ENCODE assay signal across 10 cellular contexts in the genomic region with DNA sequence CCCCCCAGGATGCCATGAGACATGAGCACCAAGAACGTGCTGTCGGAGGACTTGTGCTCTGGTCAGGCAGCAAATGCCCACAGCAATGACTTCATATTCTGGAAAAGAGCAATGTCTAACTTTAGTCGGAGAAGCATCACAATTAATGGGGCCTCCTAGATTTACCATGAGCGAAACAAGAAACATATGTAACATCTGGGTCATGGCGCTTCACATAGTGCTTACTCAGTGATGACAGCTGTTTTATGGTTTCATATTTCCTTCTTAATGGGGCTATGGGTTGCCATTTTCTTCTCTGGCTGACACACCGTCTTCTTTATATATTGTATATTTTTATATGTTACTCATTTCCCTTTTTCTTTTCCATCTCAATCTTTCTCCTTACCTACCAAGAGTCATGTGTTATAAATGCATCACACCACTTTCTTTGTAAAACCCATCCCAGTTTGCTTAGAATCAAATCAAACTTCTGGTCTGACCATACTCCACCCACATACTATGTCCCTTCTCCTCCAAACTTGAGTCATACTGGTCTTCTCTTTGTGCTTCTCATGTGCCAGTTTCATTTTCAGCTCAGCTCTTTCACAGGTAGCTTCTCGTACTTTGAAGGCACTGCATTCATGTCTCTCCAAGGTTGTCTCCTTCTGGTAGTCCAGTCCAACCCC. TPM values are rescaled to one million over a fixed set of nuclear protein-coding genes. Genes with fewer than 3 reads are reported as not detected.
DNase-seq lines count a peak whose midpoint lies in the region; ATAC-seq and TF ChIP-seq lines count a peak whose summit lies in the region.
"Had no signal": no experiment of that assay in that cellular context is flagged by ENCODE, and none has a peak within 500 bp of the region (broad histone marks: within the 10 kb centered on the region; RNA-seq: fewer than 3 reads in every experiment).

No MANE protein-coding gene starts in this region.

- peak overlapping the region in 4 of 6 donors; percentile 6 to 80 (median 52) for H3K27ac Mint-ChIP-seq in immature natural killer cell
- H3K27ac Mint-ChIP-seq in chondrocyte (ENCODE audit: unreplicated experiment) = no peak overlapping the region

- H3F3A ChIP-seq in PC-3 (ENCODE audit: low read length, unreplicated experiment) = no peaks in the 10 kb centered on the region

- no peaks in the 10 kb centered on the region for H3K36me3 ChIP-seq in PC-3 (ENCODE audit: low read depth, low read length)

- H3K9me3 ChIP-seq in PC-3 (ENCODE audit: low read length) = no peaks in the 10 kb centered on the region
- H3K9me3 ChIP-seq: lower lobe of right lung had no signal

- H3K4me3 Mint-ChIP-seq in immature natural killer cell (peak overlapping the region in 1 of 5 donors; percentile 62), chondrocyte (ENCODE audit: unreplicated experiment) (no peak overlapping the region)

- POLR2A ChIA-PET in PC-3 (lab: Charles Lee; ENCODE audit: unreplicated experiment) = no interaction called here

- no peak overlapping the region for H3K4me2 ChIP-seq in PC-3 (ENCODE audit: low read length)

- ATAC-seq in GM18873 (IDR thresholded peaks at IDR 0.05; ENCODE audit: low FRiP score, unreplicated experiment) = peak; percentile 84
- ATAC-seq in GM21717 (IDR thresholded peaks at IDR 0.05; ENCODE audit: unreplicated experiment) = peak; percentile 95
- peak; percentile 86 for ATAC-seq in HG03469 (IDR thresholded peaks at IDR 0.05; ENCODE audit: unreplicated experiment)
- no peak; the same call in 1 of the 2 replicates for ATAC-seq in PC-3
- no peak for ATAC-seq in HG03025 (IDR thresholded peaks at IDR 0.05; ENCODE audit: low FRiP score, unreplicated experiment)
- ATAC-seq: HCT116, lower lobe of right lung had no signal

- H3K4me1 Mint-ChIP-seq in immature natural killer cell (peaks cover 10 to 22% of the 10 kb centered on the region in 2 donors), chondrocyte (ENCODE audit: low read depth) (no peaks in the 10 kb centered on the region)

- intact Hi-C loops in PC-3 (cut with micrococcal nuclease) = no loop called here

- H3K36me3 Mint-ChIP-seq in immature natural killer cell (peaks cover 59 to 62% (median 59%) of the 10 kb centered on the region in 3 donors), chondrocyte (ENCODE audit: low read depth) (no peaks in the 10 kb centered on the region)

- H3K9ac ChIP-seq in PC-3 (ENCODE audit: low read length) = no peak overlapping the region

- no peak overlapping the region for H3K4me3 ChIP-seq in PC-3 (ENCODE audit: low read length)
- H3K4me3 ChIP-seq: lower lobe of right lung had no signal

- TF ChIP-seq CTCF in chondrocyte (IDR thresholded peaks at IDR 0.05) (no peak), PC-3 (conservative IDR thresholded peaks at IDR 0.05; ENCODE audit: low read depth, low read length) (no peak)

- no peaks in the 10 kb centered on the region for H3K4me1 ChIP-seq in PC-3 (ENCODE audit: insufficient read depth, low read length)
- H3K4me1 ChIP-seq: lower lobe of right lung had no signal

- BruUV-seq in PC-3 (replicated peaks; lab: Mats Ljungman, UMichigan) = no TSS peak

- no peaks in the 10 kb centered on the region for H3K27me3 ChIP-seq in PC-3 (ENCODE audit: low read length)

- H3K9me3 Mint-ChIP-seq in immature natural killer cell (peaks cover 0 to 2% (median 0%) of the 10 kb centered on the region in 6 donors), chondrocyte (ENCODE audit: low read depth) (no peaks in the 10 kb centered on the region)

- no peaks in the 10 kb centered on the region for H3K79me2 ChIP-seq in PC-3 (ENCODE audit: low read length)

- 0 out of 2 replicates have a peak, but pooled peaks cover 4% of the 10 kb centered on the region for H3K9me2 ChIP-seq in PC-3 (replicated peaks; ENCODE audit: low read length)

- DNase-seq in immature natural killer cell (no peak), chondrocyte (ENCODE audit: low spot score) (no peak), PC-3 (no peak)
- DNase-seq: aorta, lower lobe of right lung had no signal

- H3K27ac ChIP-seq in PC-3 (ENCODE audit: low read length) = no peak overlapping the region
- H3K27ac ChIP-seq: lower lobe of right lung had no signal

- no peaks in the 10 kb centered on the region for H4K20me1 ChIP-seq in PC-3 (ENCODE audit: low read length)

- H3K27me3 Mint-ChIP-seq in immature natural killer cell (ENCODE audit: low read depth in 3 of 3) = no peaks in the 10 kb centered on the region
- H3K27me3 Mint-ChIP-seq in chondrocyte (ENCODE audit: low read depth) = no peaks in the 10 kb centered on the region

- no peak overlapping the region for H2AFZ ChIP-seq in PC-3 (ENCODE audit: low read length)

- CTCF ChIA-PET in PC-3 (lab: Charles Lee) = no interaction called here

RNA-seq across cellular contexts. Expression of gene CASP12, which starts 9.4 kb away (rescaled TPM):
- polyA plus RNA-seq in immature natural killer cell = not detected
- total RNA-seq in chondrocyte = not detected in 3 replicates
- not detected in 2 replicates for total RNA-seq in PC-3 (2014; rRNA removed)

Comparison
In these comparisons a context has a peak if more than half of its experiments do, and no peak if none do; other contexts are left out.
1. ATAC-seq: peak in GM18873 (single experiment), GM21717 (single experiment) and HG03469 (single experiment); none in PC-3 (single experiment) and HG03025 (single experiment).